ENCODE assay signal across 8 cellular contexts in genomic region chr20:46011631-46012482, GRCh38. TPM values are rescaled to one million over a fixed set of nuclear protein-coding genes. Genes with fewer than 3 reads are reported as not detected.
DNase-seq lines count a peak whose midpoint lies in the region; ATAC-seq and TF ChIP-seq lines count a peak whose summit lies in the region.

No MANE protein-coding gene starts in this region.

- H3F3A ChIP-seq in Loucy (ENCODE audit: low read depth), result no peaks in the 10 kb centered on the region

- no TSS peak for BruUV-seq in Calu3 (replicated peaks; lab: Mats Ljungman, UMichigan)

- H2AFZ ChIP-seq in Loucy (ENCODE audit: low read length), result no peak overlapping the region

- H3K9me3 Mint-ChIP-seq in Calu3 (ENCODE audit: low read depth, unreplicated experiment), result peaks cover 2% of the 10 kb centered on the region
- peaks cover 3% of the 10 kb centered on the region for H3K9me3 Mint-ChIP-seq in stimulated activated memory B cell treated with anti-CD40 and anti-IgM and Interleukin-4, amounts not matched to agents 10 μg/mL and 1 μg/mL and 100 μg/mL, for 72 hours
- H3K9me3 Mint-ChIP-seq in type B pancreatic cell, result no peaks in the 10 kb centered on the region

- 3 to 6% methylated on average over 7 to 22 of the region's 57 CpGs for whole genome bisulfite sequencing in gastroesophageal sphincter (ENCODE audit: low coverage in 1 of 2), 2 donors

- H3K9ac ChIP-seq in Loucy (ENCODE audit: low read depth, low read length, poor library complexity, severe bottlenecking), result no peak overlapping the region

- CTCF ChIA-PET in Calu3 (lab: Charles Lee), result interaction anchor here (1.0 to 4.0 kb wide), 2 partner anchors 25 to 42 kb away, joined by 3 to 26 read pairs; no protein-coding TSS in a partner anchor

- H4K20me1 ChIP-seq in Loucy (ENCODE audit: insufficient read depth, low read length, poor library complexity, severe bottlenecking), result no peaks in the 10 kb centered on the region

- H3K4me3 ChIP-seq in Loucy (ENCODE audit: low read length, poor library complexity, severe bottlenecking) (no peak overlapping the region), right atrium auricular region (no peak overlapping the region), gastroesophageal sphincter (no peak overlapping the region)

- no peak overlapping the region for H3K4me2 ChIP-seq in Loucy (ENCODE audit: low read depth, low read length, poor library complexity, severe bottlenecking)

- H3K9me3 ChIP-seq in Loucy (ENCODE audit: insufficient read depth, low read depth, low read length) (no peaks in the 10 kb centered on the region), right atrium auricular region (no peaks in the 10 kb centered on the region), gastroesophageal sphincter (no peaks in the 10 kb centered on the region)

- H3K36me3 ChIP-seq in Loucy (ENCODE audit: insufficient read depth, low read length) (no peaks in the 10 kb centered on the region), right atrium auricular region (no peaks in the 10 kb centered on the region), gastroesophageal sphincter (no peaks in the 10 kb centered on the region)

- H3K27ac Mint-ChIP-seq in Calu3 (ENCODE audit: unreplicated experiment) (peak overlapping the region; percentile 15), type B pancreatic cell (no peak overlapping the region)
- peak overlapping the region; percentile 48 for H3K27ac Mint-ChIP-seq in stimulated activated memory B cell treated with anti-CD40 and anti-IgM and Interleukin-4, amounts not matched to agents 10 μg/mL and 1 μg/mL and 100 μg/mL, for 72 hours

- H3K36me3 Mint-ChIP-seq in Calu3 (ENCODE audit: insufficient read depth, unreplicated experiment) (peaks cover 5% of the 10 kb centered on the region), type B pancreatic cell (no peaks in the 10 kb centered on the region)
- no peaks in the 10 kb centered on the region for H3K36me3 Mint-ChIP-seq in stimulated activated memory B cell treated with anti-CD40 and anti-IgM and Interleukin-4, amounts not matched to agents 10 μg/mL and 1 μg/mL and 100 μg/mL, for 72 hours

- no peak for TF ChIP-seq POLR2A in gastroesophageal sphincter (IDR thresholded peaks at IDR 0.05)

- H3K27me3 Mint-ChIP-seq in Calu3 (ENCODE audit: unreplicated experiment), result peaks cover 88% of the 10 kb centered on the region
- H3K27me3 Mint-ChIP-seq in stimulated activated memory B cell treated with anti-CD40 and anti-IgM and Interleukin-4, amounts not matched to agents 10 μg/mL and 1 μg/mL and 100 μg/mL, for 72 hours, result peaks cover 64% of the 10 kb centered on the region
- peaks cover 78% of the 10 kb centered on the region for H3K27me3 Mint-ChIP-seq in type B pancreatic cell

- intact Hi-C loops in Calu3 (cut with micrococcal nuclease; ENCODE audit: unreplicated experiment), result loop anchor here (2.0 kb wide), 1 partner anchor 25 kb away; no protein-coding TSS in a partner anchor

- H3K79me2 ChIP-seq in Loucy (ENCODE audit: insufficient read depth, low read length), result no peaks in the 10 kb centered on the region

- H3K27ac ChIP-seq in right atrium auricular region, result no peak overlapping the region
- H3K27ac ChIP-seq in gastroesophageal sphincter, result no peak overlapping the region

- TF ChIP-seq EP300 in gastroesophageal sphincter (IDR thresholded peaks at IDR 0.05), result no peak

- no peak for ATAC-seq in stimulated activated memory B cell treated with anti-CD40 and anti-IgM and Interleukin-4, amounts not matched to agents 10 μg/mL and 1 μg/mL and 100 μg/mL, for 72 hours
- no peak for ATAC-seq in gastroesophageal sphincter

- H3K9me2 ChIP-seq in Loucy (replicated peaks; ENCODE audit: low read depth, low read length), result no peaks in the 10 kb centered on the region

- H3K4me3 Mint-ChIP-seq in Calu3 (ENCODE audit: low read depth, unreplicated experiment) (peak overlapping the region; percentile 0), type B pancreatic cell (no peak overlapping the region)
- H3K4me3 Mint-ChIP-seq in stimulated activated memory B cell treated with anti-CD40 and anti-IgM and Interleukin-4, amounts not matched to agents 10 μg/mL and 1 μg/mL and 100 μg/mL, for 72 hours, result peak overlapping the region; percentile 22

- DNase-seq in Calu3 (peak; percentile 49), right atrium auricular region (ENCODE audit: low spot score) (peak; percentile 61), anterior cingulate cortex (lab: John Stamatoyannopoulos, UW) (no peak), type B pancreatic cell (ENCODE audit: extremely low spot score, unreplicated experiment) (no peak)
- DNase-seq in activated T-cell treated with anti-CD3 and anti-CD28 coated beads, Interleukin-2, amount 50 U/mL, for 1 hour, result peak; percentile 38

- peaks cover 30% of the 10 kb centered on the region for H3K4me1 ChIP-seq in Loucy (ENCODE audit: insufficient read depth, low read length, poor library complexity, severe bottlenecking)
- H3K4me1 ChIP-seq in right atrium auricular region, result peaks cover 0 to 16% of the 10 kb centered on the region in 2 donors
- peaks cover 0 to 19% (median 12%) of the 10 kb centered on the region in 3 donors for H3K4me1 ChIP-seq in gastroesophageal sphincter

- H3K4me1 Mint-ChIP-seq in Calu3 (ENCODE audit: low read depth, unreplicated experiment) (peaks cover 31% of the 10 kb centered on the region), type B pancreatic cell (ENCODE audit: unreplicated experiment) (no peaks in the 10 kb centered on the region)
- peaks cover 63% of the 10 kb centered on the region for H3K4me1 Mint-ChIP-seq in stimulated activated memory B cell treated with anti-CD40 and anti-IgM and Interleukin-4, amounts not matched to agents 10 μg/mL and 1 μg/mL and 100 μg/mL, for 72 hours

- no peaks in the 10 kb centered on the region for H3K27me3 ChIP-seq in Loucy (ENCODE audit: insufficient read depth, low read length, poor library complexity, severe bottlenecking)
- H3K27me3 ChIP-seq in right atrium auricular region, result peaks cover 29 to 45% of the 10 kb centered on the region in 2 donors
- peaks cover 100% of the 10 kb centered on the region for H3K27me3 ChIP-seq in gastroesophageal sphincter

- TF ChIP-seq CTCF in Calu3 (IDR thresholded peaks at IDR 0.05; ENCODE audit: unreplicated experiment) (peak; percentile 48), Loucy (conservative IDR thresholded peaks at IDR 0.05; ENCODE audit: low read length) (peak; percentile 74), right atrium auricular region (IDR thresholded peaks at IDR 0.05) (peak in 1 of 2 donors; percentile 30), type B pancreatic cell (conservative IDR thresholded peaks at IDR 0.05) (no peak), gastroesophageal sphincter (IDR thresholded peaks at IDR 0.05) (no peak)

RNA-seq across cellular contexts. Expression of gene MMP9, which starts 3.1 kb away (rescaled TPM):
- total RNA-seq in Calu3 (2022), result not detected in 2 replicates
- total RNA-seq in right atrium auricular region, result 1 to 10 TPM in 1 of 2 donors, under 1 TPM in 1; 0.82 to 1.8 TPM
- total RNA-seq in type B pancreatic cell (ENCODE audit: low replicate concordance), result 0.53 TPM in 1 of 2 replicates, not detected in the other
- total RNA-seq in gastroesophageal sphincter, result 1 to 10 TPM in 2 of 4 donors, under 1 TPM in 1, not detected in 1; 0.15 to 3.9 (median 1.2) TPM

RNA-seq across cellular contexts. Expression of gene SLC12A5, which starts 17.2 kb away (rescaled TPM):
- total RNA-seq in Calu3 (2022), result 2.1 and 2.2 TPM in 2 replicates
- not detected for total RNA-seq in right atrium auricular region
- total RNA-seq in type B pancreatic cell (ENCODE audit: low replicate concordance), result 3.1 and 5.1 TPM in 2 replicates
- not detected for total RNA-seq in gastroesophageal sphincter

RNA-seq across cellular contexts. Expression of gene ZNF335, which starts 39.9 kb away (rescaled TPM):
- total RNA-seq in Calu3 (2022), result 26.4 and 31.9 TPM in 2 replicates
- 10 to 100 TPM in 1 of 2 donors, 1 to 10 TPM in 1; 6.6 to 12.1 TPM for total RNA-seq in right atrium auricular region
- 19.9 and 23.6 TPM in 2 replicates for total RNA-seq in type B pancreatic cell (ENCODE audit: low replicate concordance)
- total RNA-seq in gastroesophageal sphincter, result 10 to 100 TPM in 3 of 4 donors, 1 to 10 TPM in 1; 7.5 to 17.9 (median 16.5) TPM

Comparison
In these comparisons a context has a peak if more than half of its experiments do, and no peak if none do; other contexts are left out.
1. DNase-seq: peak in Calu3 (single experiment), activated T-cell treated with anti-CD3 and anti-CD28 coated beads, Interleukin-2, amount 50 U/mL, for 1 hour (single experiment) and right atrium auricular region (single experiment); none in anterior cingulate cortex (0 of 58) and type B pancreatic cell (single experiment).
2. CTCF ChIP-seq: peak in Calu3 (single experiment) and Loucy (single experiment); none in type B pancreatic cell (single experiment) and gastroesophageal sphincter (0 of 4).